In the genomic region with DNA sequence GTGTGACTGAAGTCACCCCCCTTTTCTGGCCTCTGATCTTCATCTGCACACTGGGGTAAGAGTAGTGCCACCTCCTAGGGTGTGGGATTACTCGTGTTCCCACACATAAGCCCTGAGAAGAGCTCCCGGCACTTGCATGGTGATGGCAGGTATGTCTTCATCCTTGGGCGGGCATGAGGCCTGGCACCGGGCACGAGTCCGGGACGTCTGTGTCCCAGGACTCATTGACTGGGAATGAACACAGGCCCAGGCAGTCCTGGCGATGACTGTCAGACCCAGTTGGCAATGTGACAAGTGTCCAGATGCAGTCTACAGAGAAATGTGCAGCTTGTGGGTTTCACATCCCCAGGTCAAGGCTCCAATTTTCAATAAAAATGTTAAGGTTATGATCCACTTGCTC, we compare ENCODE assay signal across 28 cellular contexts.
"Had no signal": no experiment of that assay in that cellular context is flagged by ENCODE, and none has a peak within 500 bp of the region (broad histone marks: within the 10 kb centered on the region; RNA-seq: fewer than 3 reads in every experiment).

No MANE protein-coding gene starts in this region.

- H3K4me1 ChIP-seq: colonic mucosa had no signal

- ATAC-seq: esophagus mucosa; gastrocnemius medialis; heart left ventricle; left colon; left ventricle myocardium superior; natural killer cell treated with Interleukin-12 subunit alpha and Interleukin-12 subunit beta and Interleukin-15 and Interleukin-18, amount 100 ng/mL, for 72 hours; psoas muscle; right cardiac atrium; stimulated activated naive B cell treated with anti-CD40 and anti-IgM and Interleukin-4, amounts not matched to agents 10 μg/mL and 1 μg/mL and 100 μg/mL, for 72 hours had no signal

- H3K4me2 ChIP-seq: hepatocyte had no signal

- H3K4me3 Mint-ChIP-seq: dendritic cell treated with granulocyte-macrophage colony-stimulating factor and Interleukin-4, amounts not matched to agents 40 ng/mL and 50 ng/mL, for 4 days; endodermal cell; memory B cell; naive B cell; natural killer cell treated with Interleukin-12 subunit alpha and Interleukin-12 subunit beta and Interleukin-15 and Interleukin-18, amount 100 ng/mL, for 72 hours; neural crest cell; stimulated activated naive B cell treated with anti-CD40 and anti-IgM and Interleukin-4, amounts not matched to agents 10 μg/mL and 1 μg/mL and 100 μg/mL, for 72 hours; stimulated activated naive CD8-positive, alpha-beta T cell treated with anti-CD3 and anti-CD28 coated beads, Interleukin-15, Interleukin-2, amounts not matched to agents 100 ng/mL and 50 ng/mL, for 24 hours had no signal

- H3K4me1 Mint-ChIP-seq: endodermal cell had no signal

- H2AFZ ChIP-seq: hepatocyte had no signal

- H3K27ac ChIP-seq: colonic mucosa, epithelial cell of prostate, gastrocnemius medialis, heart left ventricle, hepatocyte, psoas muscle, skin epidermis, thyroid gland, vagina had no signal

- DNase-seq: colonic mucosa; effector CD8-positive, alpha-beta T cell; endodermal cell; foreskin fibroblast; heart left ventricle; kidney glomerular epithelial cell; left colon; left ventricle myocardium superior; naive B cell; psoas muscle; right cardiac atrium; spleen; stimulated activated CD4-positive, alpha-beta T cell treated with anti-CD3 and anti-CD28 coated beads, Interleukin-4, amount 100 ng/mL, for 4 hours; stimulated activated naive B cell treated with anti-CD40 and anti-IgM and Interleukin-4, amounts not matched to agents 10 μg/mL and 1 μg/mL and 100 μg/mL, for 72 hours; thyroid gland; trophoblast cell had no signal

- H3K27ac Mint-ChIP-seq: dendritic cell treated with granulocyte-macrophage colony-stimulating factor and Interleukin-4, amounts not matched to agents 40 ng/mL and 50 ng/mL, for 4 days; endodermal cell; memory B cell; naive B cell; natural killer cell treated with Interleukin-12 subunit alpha and Interleukin-12 subunit beta and Interleukin-15 and Interleukin-18, amount 100 ng/mL, for 72 hours; stimulated activated naive B cell treated with anti-CD40 and anti-IgM and Interleukin-4, amounts not matched to agents 10 μg/mL and 1 μg/mL and 100 μg/mL, for 72 hours; stimulated activated naive CD8-positive, alpha-beta T cell treated with anti-CD3 and anti-CD28 coated beads, Interleukin-15, Interleukin-2, amounts not matched to agents 100 ng/mL and 50 ng/mL, for 24 hours had no signal

- H3K79me2 ChIP-seq: hepatocyte had no signal

- H3K9me3 ChIP-seq: colonic mucosa, gastrocnemius medialis, heart left ventricle, psoas muscle, spleen, thyroid gland, vagina had no signal

- H3K27me3 ChIP-seq: colonic mucosa, gastrocnemius medialis, heart left ventricle, hepatocyte, spleen, thyroid gland, vagina had no signal

- H3K4me3 ChIP-seq: colonic mucosa, gastrocnemius medialis, heart left ventricle, hepatocyte, lung, psoas muscle, skin epidermis, spleen, thyroid gland, vagina had no signal

- H3K9me3 Mint-ChIP-seq: dendritic cell treated with granulocyte-macrophage colony-stimulating factor and Interleukin-4, amounts not matched to agents 40 ng/mL and 50 ng/mL, for 4 days; endodermal cell; memory B cell; naive B cell; natural killer cell treated with Interleukin-12 subunit alpha and Interleukin-12 subunit beta and Interleukin-15 and Interleukin-18, amount 100 ng/mL, for 72 hours; neural crest cell; stimulated activated naive B cell treated with anti-CD40 and anti-IgM and Interleukin-4, amounts not matched to agents 10 μg/mL and 1 μg/mL and 100 μg/mL, for 72 hours; stimulated activated naive CD8-positive, alpha-beta T cell treated with anti-CD3 and anti-CD28 coated beads, Interleukin-15, Interleukin-2, amounts not matched to agents 100 ng/mL and 50 ng/mL, for 24 hours had no signal
